Comparison of ENCODE assay signal across 21 cellular contexts in the genomic region with DNA sequence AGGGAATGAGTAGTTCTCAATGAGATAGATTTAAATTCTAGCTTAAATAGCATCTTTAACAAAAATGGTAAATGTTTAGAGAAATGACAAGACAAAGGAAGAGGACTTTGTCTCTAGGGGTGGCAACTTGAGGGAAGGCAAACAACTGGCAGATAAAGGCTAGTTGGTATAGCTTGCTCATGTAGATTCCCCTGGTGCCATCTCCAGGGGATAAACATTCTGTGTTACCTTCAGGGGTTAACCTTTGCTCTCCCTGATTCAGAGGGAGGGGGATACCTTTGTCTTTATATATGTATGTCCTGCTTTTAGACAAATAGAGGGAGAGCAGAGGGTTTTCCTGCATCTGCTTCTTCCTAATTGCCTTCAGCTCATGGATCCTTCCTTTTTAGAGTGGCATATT.
DNase-seq lines count a peak whose midpoint lies in the region; ATAC-seq and TF ChIP-seq lines count a peak whose summit lies in the region.
"Had no signal": no experiment of that assay in that cellular context is flagged by ENCODE, and none has a peak within 500 bp of the region (broad histone marks: within the 10 kb centered on the region; RNA-seq: fewer than 3 reads in every experiment).

No MANE protein-coding gene starts in this region.

- H3K27me3 Mint-ChIP-seq in endodermal cell (ENCODE audit: insufficient read depth), result no peaks in the 10 kb centered on the region
- no peaks in the 10 kb centered on the region for H3K27me3 Mint-ChIP-seq in progenitor cell of endocrine pancreas
- no peaks in the 10 kb centered on the region for H3K27me3 Mint-ChIP-seq in naive thymus-derived CD4-positive, alpha-beta T cell
- H3K27me3 Mint-ChIP-seq: CD4-positive, CD25-positive, alpha-beta regulatory T cell; T-cell had no signal

- intact Hi-C loops in naive thymus-derived CD4-positive, alpha-beta T cell (cut with micrococcal nuclease), result no loop called here

- H3K27ac Mint-ChIP-seq in endodermal cell (no peak overlapping the region), progenitor cell of endocrine pancreas (peak overlapping the region; percentile 43)
- no peak overlapping the region for H3K27ac Mint-ChIP-seq in naive thymus-derived CD4-positive, alpha-beta T cell
- H3K27ac Mint-ChIP-seq: CD4-positive, CD25-positive, alpha-beta regulatory T cell; HFFc6; T-cell had no signal

- H3K4me1 ChIP-seq in HUES64 (ENCODE audit: insufficient read depth, low read length) (peaks cover 19% of the 10 kb centered on the region), endodermal cell (ENCODE audit: control insufficient read depth, insufficient read depth, low read length) (peaks cover 6% of the 10 kb centered on the region)
- no peaks in the 10 kb centered on the region for H3K4me1 ChIP-seq in naive thymus-derived CD4-positive, alpha-beta T cell (ENCODE audit: control insufficient read depth in 2 of 2, insufficient read depth in 2 of 2, low read length in 2 of 2)
- H3K4me1 ChIP-seq: HAP-1 had no signal

- ATAC-seq in HG03457 (IDR thresholded peaks at IDR 0.05; ENCODE audit: unreplicated experiment) (no peak), HG02798 (IDR thresholded peaks at IDR 0.05; ENCODE audit: poor library complexity, unreplicated experiment) (no peak)
- ATAC-seq in naive thymus-derived CD4-positive, alpha-beta T cell, result no peak
- ATAC-seq: Panc1, T-cell had no signal

- H3K9ac ChIP-seq in HUES64 (ENCODE audit: low read depth, low read length) (no peak overlapping the region), endodermal cell (ENCODE audit: extremely low read depth, low read length, poor library complexity, severe bottlenecking) (no peak overlapping the region)

- H3K27me3 ChIP-seq in HUES64 (ENCODE audit: insufficient read depth, low read length) (no peaks in the 10 kb centered on the region), endodermal cell (ENCODE audit: control insufficient read depth, insufficient read depth, low read length, poor library complexity, severe bottlenecking) (no peaks in the 10 kb centered on the region)
- no peaks in the 10 kb centered on the region for H3K27me3 ChIP-seq in naive thymus-derived CD4-positive, alpha-beta T cell (ENCODE audit: control insufficient read depth in 2 of 2, insufficient read depth in 2 of 2, low read length in 2 of 2)
- H3K27me3 ChIP-seq: MG63 had no signal

- H3K4me3 Mint-ChIP-seq in endodermal cell (no peak overlapping the region), progenitor cell of endocrine pancreas (ENCODE audit: low read depth) (no peak overlapping the region)
- no peak overlapping the region for H3K4me3 Mint-ChIP-seq in naive thymus-derived CD4-positive, alpha-beta T cell
- H3K4me3 Mint-ChIP-seq: CD4-positive, CD25-positive, alpha-beta regulatory T cell; HFFc6; T-cell had no signal

- H3K9me3 Mint-ChIP-seq in endodermal cell, result no peaks in the 10 kb centered on the region
- no peaks in the 10 kb centered on the region for H3K9me3 Mint-ChIP-seq in progenitor cell of endocrine pancreas (ENCODE audit: low read depth)
- H3K9me3 Mint-ChIP-seq in naive thymus-derived CD4-positive, alpha-beta T cell, result no peaks in the 10 kb centered on the region
- H3K9me3 Mint-ChIP-seq: CD4-positive, CD25-positive, alpha-beta regulatory T cell; T-cell had no signal

- H3K27ac ChIP-seq in HUES64 (ENCODE audit: low read depth, low read length) (peak overlapping the region; percentile 5; the same call in 1 of the 2 replicates), endodermal cell (ENCODE audit: low read depth, low read length) (no peak overlapping the region)
- no peak overlapping the region for H3K27ac ChIP-seq in naive thymus-derived CD4-positive, alpha-beta T cell (ENCODE audit: low read depth, low read length)
- H3K27ac ChIP-seq: RWPE1 had no signal

- no peaks in the 10 kb centered on the region for H3K36me3 ChIP-seq in HUES64 (ENCODE audit: insufficient read depth, low read length)
- no peaks in the 10 kb centered on the region for H3K36me3 ChIP-seq in endodermal cell (ENCODE audit: control insufficient read depth, insufficient read depth, low read length)
- peaks cover 0 to 8% (median 5%) of the 10 kb centered on the region in 3 experiments for H3K36me3 ChIP-seq in naive thymus-derived CD4-positive, alpha-beta T cell (ENCODE audit: control insufficient read depth in 2 of 3, insufficient read depth in 3 of 3, low read length in 3 of 3)
- H3K36me3 ChIP-seq: HAP-1, MG63 had no signal

- CTCF ChIA-PET in naive thymus-derived CD4-positive, alpha-beta T cell (lab: Charles Lee), result no interaction called here

- TF ChIP-seq CTCF in endodermal cell (conservative IDR thresholded peaks at IDR 0.05) (no peak), progenitor cell of endocrine pancreas (IDR thresholded peaks at IDR 0.05; ENCODE audit: unreplicated experiment) (no peak)

- DNase-seq in NCI-H2171 treated with DMSO at 0.1 percent for 48 hours (lab: John Stamatoyannopoulos, UW), result peak; percentile 45
- no peak for DNase-seq in NCI-H2171 (lab: John Stamatoyannopoulos, UW)
- DNase-seq in endodermal cell, result no peak
- no peak for DNase-seq in progenitor cell of endocrine pancreas (ENCODE audit: low spot score, unreplicated experiment)
- no peak for DNase-seq in naive thymus-derived CD4-positive, alpha-beta T cell
- DNase-seq: CD4-positive, CD25-positive, alpha-beta regulatory T cell; HFFc6; IMR-90; KG1; MG63; NCI-H1694 treated with DMSO at 0.1 percent for 48 hours; NCI-H446 treated with DMSO at 0.1 percent for 48 hours; NCI-H526; SHP77; T-cell had no signal

- H3K9me3 ChIP-seq in HUES64 (ENCODE audit: insufficient read depth, low read depth, low read length) (no peaks in the 10 kb centered on the region), endodermal cell (ENCODE audit: control insufficient read depth, low read length) (no peaks in the 10 kb centered on the region)
- no peaks in the 10 kb centered on the region for H3K9me3 ChIP-seq in naive thymus-derived CD4-positive, alpha-beta T cell (ENCODE audit: control insufficient read depth in 2 of 3, low read length in 3 of 3)
- H3K9me3 ChIP-seq: HAP-1, MG63 had no signal

- H3K4me1 Mint-ChIP-seq in endodermal cell (peaks cover 31% of the 10 kb centered on the region), progenitor cell of endocrine pancreas (ENCODE audit: low read depth) (peaks cover 9% of the 10 kb centered on the region)
- H3K4me1 Mint-ChIP-seq in naive thymus-derived CD4-positive, alpha-beta T cell, result no peaks in the 10 kb centered on the region
- H3K4me1 Mint-ChIP-seq: T-cell had no signal

- H3K4me3 ChIP-seq in HUES64 (ENCODE audit: low read length) (no peak overlapping the region), endodermal cell (ENCODE audit: low read length) (peak overlapping the region; percentile 27)
- no peak overlapping the region for H3K4me3 ChIP-seq in naive thymus-derived CD4-positive, alpha-beta T cell (ENCODE audit: low read length)
- H3K4me3 ChIP-seq: HAP-1, MG63 had no signal

- POLR2A ChIA-PET in naive thymus-derived CD4-positive, alpha-beta T cell (lab: Charles Lee), result no interaction called here

- H3K36me3 Mint-ChIP-seq in endodermal cell (ENCODE audit: low read depth) (peaks cover 22% of the 10 kb centered on the region), progenitor cell of endocrine pancreas (ENCODE audit: insufficient read depth) (peaks cover 8% of the 10 kb centered on the region)
- peaks cover 0 to 37% (median 14%) of the 10 kb centered on the region in 5 donors for H3K36me3 Mint-ChIP-seq in naive thymus-derived CD4-positive, alpha-beta T cell
